13 cellular contexts compared by ENCODE assay signal in genomic region chr19:10189631-10190425, GRCh38. TPM values are rescaled to one million over a fixed set of nuclear protein-coding genes. Genes with fewer than 3 reads are reported as not detected.
A peak's percentile ranks its signal among the peaks of the same experiment; 100 is the strongest.
DNase-seq lines count a peak whose midpoint lies in the region; ATAC-seq and TF ChIP-seq lines count a peak whose summit lies in the region.
"Had no signal": no experiment of that assay in that cellular context is flagged by ENCODE, and none has a peak within 500 bp of the region (broad histone marks: within the 10 kb centered on the region; RNA-seq: fewer than 3 reads in every experiment).

No MANE protein-coding gene starts in this region.

- intact Hi-C loops in CD4-positive, alpha-beta T cell (cut with DNase I, micrococcal nuclease) = loop anchor here in 1 of 2 experiments (5.0 kb wide), 1 partner anchor 83 kb away; the partner anchor contains the start of gene PPAN

- DNase-seq in CD4-positive, alpha-beta T cell = no peak
- DNase-seq in HCEC 1CT (peak; percentile 2), fibroblast of villous mesenchyme (ENCODE audit: low read depth) (peak; percentile 33), GF-D8 (lab: John Stamatoyannopoulos, UW) (no peak), NCI-H187 treated with DMSO at 0.1 percent for 48 hours (lab: John Stamatoyannopoulos, UW) (no peak), middle frontal gyrus (ENCODE audit: extremely low spot score, low spot score) (no peak)
- DNase-seq in activated CD8-positive, alpha-beta T cell treated with anti-CD3 and anti-CD28 coated beads, Interleukin-2, amount 10 ng/mL, durations not matched to agents 7 days and 5 days = peak; percentile 48
- DNase-seq: mammary epithelial cell, MM.1S, NCI-H526, SK-N-SH had no signal

- no peaks in the 10 kb centered on the region for H3K9me3 ChIP-seq in CD4-positive, alpha-beta T cell (ENCODE audit: control insufficient read depth, low read length)
- H3K9me3 ChIP-seq: SK-N-SH had no signal

- H3K27ac Mint-ChIP-seq in CD4-positive, alpha-beta T cell = peak overlapping the region; percentile 42
- peak overlapping the region; percentile 72 for H3K27ac Mint-ChIP-seq in activated CD8-positive, alpha-beta T cell treated with anti-CD3 and anti-CD28 coated beads, Interleukin-2, amount 10 ng/mL, durations not matched to agents 7 days and 5 days

- no peak for TF ChIP-seq CTCF in CD4-positive, alpha-beta T cell (IDR thresholded peaks at IDR 0.05)
- TF ChIP-seq CTCF in fibroblast of villous mesenchyme (IDR thresholded peaks at IDR 0.05; ENCODE audit: insufficient read depth, low read depth, low read length) = no peak

- POLR2A ChIA-PET in CD4-positive, alpha-beta T cell (lab: Charles Lee) = no interaction called here
- POLR2A ChIA-PET in activated CD8-positive, alpha-beta T cell treated with anti-CD3 and anti-CD28 coated beads, Interleukin-2, amount 10 ng/mL, durations not matched to agents 7 days and 5 days (lab: Charles Lee) = interaction anchor here (0.7 to 1.6 kb wide), 2 partner anchors 47 to 60 kb away, joined by 3 to 7 read pairs; no protein-coding TSS in a partner anchor

- no peak for ATAC-seq in CD4-positive, alpha-beta T cell (ENCODE audit: poor library complexity)
- ATAC-seq in activated CD8-positive, alpha-beta T cell treated with anti-CD3 and anti-CD28 coated beads, Interleukin-2, amount 10 ng/mL, durations not matched to agents 7 days and 5 days = no peak
- no peak for ATAC-seq in GM19463 (IDR thresholded peaks at IDR 0.05; ENCODE audit: unreplicated experiment)

- no peaks in the 10 kb centered on the region for H3K9me3 Mint-ChIP-seq in CD4-positive, alpha-beta T cell
- H3K9me3 Mint-ChIP-seq in activated CD8-positive, alpha-beta T cell treated with anti-CD3 and anti-CD28 coated beads, Interleukin-2, amount 10 ng/mL, durations not matched to agents 7 days and 5 days (ENCODE audit: insufficient read depth) = no peaks in the 10 kb centered on the region

- H3K36me3 Mint-ChIP-seq in CD4-positive, alpha-beta T cell (ENCODE audit: low read depth) = peaks cover 45% of the 10 kb centered on the region
- peaks cover 55% of the 10 kb centered on the region for H3K36me3 Mint-ChIP-seq in activated CD8-positive, alpha-beta T cell treated with anti-CD3 and anti-CD28 coated beads, Interleukin-2, amount 10 ng/mL, durations not matched to agents 7 days and 5 days (ENCODE audit: low read depth)

- no peak overlapping the region for H3K4me3 Mint-ChIP-seq in CD4-positive, alpha-beta T cell
- H3K4me3 Mint-ChIP-seq in activated CD8-positive, alpha-beta T cell treated with anti-CD3 and anti-CD28 coated beads, Interleukin-2, amount 10 ng/mL, durations not matched to agents 7 days and 5 days = no peak overlapping the region

- H3K27ac ChIP-seq in CD4-positive, alpha-beta T cell (ENCODE audit: low read depth, low read length) = no peak overlapping the region
- H3K27ac ChIP-seq: parathyroid adenoma had no signal

- CTCF ChIA-PET in CD4-positive, alpha-beta T cell (lab: Charles Lee) = no interaction called here
- CTCF ChIA-PET in activated CD8-positive, alpha-beta T cell treated with anti-CD3 and anti-CD28 coated beads, Interleukin-2, amount 10 ng/mL, durations not matched to agents 7 days and 5 days (lab: Charles Lee) = interaction anchor here (0.7 to 1.5 kb wide), 3 partner anchors 46 to 147 kb away, joined by 3 to 8 read pairs (median 4); no protein-coding TSS in a partner anchor

- H3K4me1 Mint-ChIP-seq in CD4-positive, alpha-beta T cell (ENCODE audit: low read depth) = peaks cover 36% of the 10 kb centered on the region
- peaks cover 45% of the 10 kb centered on the region for H3K4me1 Mint-ChIP-seq in activated CD8-positive, alpha-beta T cell treated with anti-CD3 and anti-CD28 coated beads, Interleukin-2, amount 10 ng/mL, durations not matched to agents 7 days and 5 days (ENCODE audit: low read depth)

- H3K27me3 Mint-ChIP-seq in CD4-positive, alpha-beta T cell = no peaks in the 10 kb centered on the region
- H3K27me3 Mint-ChIP-seq in activated CD8-positive, alpha-beta T cell treated with anti-CD3 and anti-CD28 coated beads, Interleukin-2, amount 10 ng/mL, durations not matched to agents 7 days and 5 days (ENCODE audit: low read depth) = no peaks in the 10 kb centered on the region

- H3K27me3 ChIP-seq in CD4-positive, alpha-beta T cell (ENCODE audit: control insufficient read depth, insufficient read depth, low read length) = no peaks in the 10 kb centered on the region

- H3K4me3 ChIP-seq in fibroblast of villous mesenchyme (ENCODE audit: low read depth, low read length) = no peak overlapping the region

RNA-seq across cellular contexts. Expression of gene DNMT1, which starts 4.9 kb away (rescaled TPM):
- total RNA-seq in CD4-positive, alpha-beta T cell = 100 to 1,000 TPM; 159 to 160 TPM
- total RNA-seq in activated CD8-positive, alpha-beta T cell treated with anti-CD3 and anti-CD28 coated beads, Interleukin-2, amount 10 ng/mL, durations not matched to agents 7 days and 5 days = 100 to 1,000 TPM; 408 to 412 TPM
- 56.1 and 60.2 TPM in 2 replicates for total RNA-seq in fibroblast of villous mesenchyme

RNA-seq across cellular contexts. Expression of gene S1PR2, which starts 41.3 kb away (rescaled TPM):
- 10 to 100 TPM; 14.6 to 17.2 TPM for total RNA-seq in CD4-positive, alpha-beta T cell
- total RNA-seq in activated CD8-positive, alpha-beta T cell treated with anti-CD3 and anti-CD28 coated beads, Interleukin-2, amount 10 ng/mL, durations not matched to agents 7 days and 5 days = 1 to 10 TPM; 3.5 to 3.8 TPM
- 33.2 and 35.4 TPM in 2 replicates for total RNA-seq in fibroblast of villous mesenchyme

Comparison
In these comparisons a context has a peak if more than half of its experiments do, and no peak if none do; other contexts are left out.
1. DNase-seq: peak in HCEC 1CT (single experiment), activated CD8-positive, alpha-beta T cell treated with anti-CD3 and anti-CD28 coated beads, Interleukin-2, amount 10 ng/mL, durations not matched to agents 7 days and 5 days (single experiment) and fibroblast of villous mesenchyme (single experiment); none in CD4-positive, alpha-beta T cell (0 of 10), GF-D8 (single experiment), NCI-H187 treated with DMSO at 0.1 percent for 48 hours (single experiment) and middle frontal gyrus (single experiment).